Comparison of ENCODE assay signal across 25 cellular contexts in the genomic region with DNA sequence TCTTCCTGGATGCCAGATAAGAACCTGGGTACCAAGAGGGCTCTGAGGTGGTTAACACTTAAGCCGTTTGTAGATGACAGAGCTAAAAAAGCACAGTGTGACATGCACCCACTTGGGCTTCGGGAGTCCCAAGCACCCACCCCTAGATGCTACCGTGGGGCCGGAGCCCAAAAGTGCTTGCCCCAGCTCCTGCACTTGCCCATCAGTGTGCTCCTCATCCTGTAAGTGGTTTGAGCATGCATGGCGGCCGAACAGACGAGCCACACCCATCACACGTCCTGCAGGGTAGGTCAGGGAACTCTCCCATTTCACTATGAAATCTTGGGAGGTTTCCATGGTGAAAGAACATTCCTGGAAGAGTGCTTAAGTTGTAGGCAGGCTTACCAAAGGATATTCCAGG.
"Had no signal": no experiment of that assay in that cellular context is flagged by ENCODE, and none has a peak within 500 bp of the region (broad histone marks: within the 10 kb centered on the region; RNA-seq: fewer than 3 reads in every experiment).

No MANE protein-coding gene starts in this region.

- ATAC-seq: natural killer cell treated with Interleukin-12 subunit alpha and Interleukin-12 subunit beta and Interleukin-15 and Interleukin-18, amount 100 ng/mL, for 72 hours; psoas muscle; right cardiac atrium; right lobe of liver; stimulated activated effector memory CD8-positive, alpha-beta T cell treated with anti-CD3 and anti-CD28 coated beads, Interleukin-12 subunit alpha, Interleukin-12 subunit beta, amount 100 ng/mL, for 72 hours; stimulated activated naive B cell treated with anti-CD40 and anti-IgM and Interleukin-4, amounts not matched to agents 10 μg/mL and 1 μg/mL and 100 μg/mL, for 72 hours had no signal

- DNase-seq: nephron progenitor cell; nucleus accumbens; ovary; psoas muscle; right cardiac atrium; right lobe of liver; sigmoid colon; small intestine; stimulated activated CD4-positive, alpha-beta T cell treated with anti-CD3 and anti-CD28 coated beads, Interleukin-15, amount 100 ng/mL, for 24 hours; stimulated activated CD4-positive, alpha-beta T cell treated with anti-CD3 and anti-CD28 coated beads, Interleukin-2, amount 100 ng/mL, for 24 hours; stimulated activated CD4-positive, alpha-beta T cell treated with anti-CD3 and anti-CD28 coated beads, Interleukin-2, amount 100 ng/mL, for 48 hours; stimulated activated CD4-positive, alpha-beta T cell treated with anti-CD3 and anti-CD28 coated beads, Interleukin-4, amount 100 ng/mL, for 24 hours; stimulated activated naive B cell treated with anti-CD40 and anti-IgM and Interleukin-4, amounts not matched to agents 10 μg/mL and 1 μg/mL and 100 μg/mL, for 72 hours; stimulated activated naive CD4-positive, alpha-beta T cell treated with Interleukin-2 at 50 U/mL for 16 hours; stomach; thyroid gland; trophoblast cell; upper lobe of left lung had no signal

- H3K36me3 ChIP-seq: neutrophil, ovary, right lobe of liver, sigmoid colon, thoracic aorta, thyroid gland, upper lobe of left lung, vagina had no signal

- H3K79me2 ChIP-seq: parathyroid adenoma had no signal

- H3K4me1 ChIP-seq: parathyroid adenoma, psoas muscle, right lobe of liver, sigmoid colon, stomach, thyroid gland, tibial nerve, upper lobe of left lung, vagina had no signal

- H3K27me3 ChIP-seq: neutrophil, ovary, right lobe of liver, sigmoid colon, stomach, thyroid gland, tibial nerve, upper lobe of left lung, vagina had no signal

- H3K4me3 ChIP-seq: ovary, psoas muscle, right lobe of liver, sigmoid colon, stomach, thoracic aorta, thyroid gland, tibial nerve, upper lobe of left lung, vagina had no signal

- H3K27ac ChIP-seq: neutrophil, ovary, parathyroid adenoma, psoas muscle, right lobe of liver, sigmoid colon, stomach, thoracic aorta, thyroid gland, tibial nerve, upper lobe of left lung, vagina had no signal

- H3K9ac ChIP-seq: parathyroid adenoma had no signal

- H3K9me3 ChIP-seq: neutrophil, ovary, psoas muscle, right lobe of liver, sigmoid colon, stomach, thoracic aorta, thyroid gland, upper lobe of left lung, vagina had no signal
